ENCODE assay signal across 8 cellular contexts in the genomic region with DNA sequence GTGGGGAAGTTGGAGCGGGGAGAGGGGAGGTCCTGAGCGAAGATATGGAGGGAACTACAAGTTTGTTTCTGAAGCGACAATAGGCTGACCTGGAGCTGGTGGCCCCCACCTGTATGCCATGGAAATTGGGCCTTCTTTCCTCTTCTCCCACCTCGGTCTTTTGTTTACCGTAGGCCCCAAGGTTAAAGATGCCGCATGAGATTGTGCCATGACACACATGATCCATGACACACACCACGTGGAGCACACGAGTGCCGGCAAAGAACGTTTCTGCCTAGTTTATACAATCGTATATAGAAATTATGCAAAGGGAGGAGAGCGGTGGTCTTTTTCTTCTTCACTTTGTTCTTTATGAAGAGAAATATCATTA. TPM values are rescaled to one million over a fixed set of nuclear protein-coding genes. Genes with fewer than 3 reads are reported as not detected.
A peak's percentile ranks its signal among the peaks of the same experiment; 100 is the strongest.
DNase-seq lines count a peak whose midpoint lies in the region; ATAC-seq, FAIRE-seq and TF ChIP-seq lines count a peak whose summit lies in the region.

No MANE protein-coding gene starts in this region.

- DNase-seq in Right ventricle myocardium superior, result no peak
- no peak for DNase-seq in Right ventricle myocardium inferior (ENCODE audit: missing footprints)
- DNase-seq in activated CD4-positive, alpha-beta T cell treated with anti-CD3 and anti-CD28 coated beads for 4 hours, result peak; percentile 24 to 43
- peak; percentile 37 for DNase-seq in fibroblast of mammary gland (ENCODE audit: low read depth)
- DNase-seq in pancreas, result no peak
- no peak for DNase-seq in left lobe of liver (ENCODE audit: low spot score)
- DNase-seq in HuH-7 (ENCODE audit: low spot score), result no peak

- FAIRE-seq in pancreas (lab: Jason Lieb, UNC), result no peak

- no peaks in the 10 kb centered on the region for H3K27me3 ChIP-seq in pancreas

- WGBS in pancreas, 2 donors, result 1 to 3% methylated on average over 12 of the region's 12 CpGs

- no peaks in the 10 kb centered on the region for H3K9me3 ChIP-seq in pancreas

- H3K27ac ChIP-seq in pancreas, result peak overlapping the region in 2 of 4 donors; percentile 40 to 44

- TF ChIP-seq CTCF in fibroblast of mammary gland (conservative IDR thresholded peaks at IDR 0.05; ENCODE audit: control insufficient read depth, insufficient read depth, low read depth, low read length), result no peak
- no peak for TF ChIP-seq CTCF in pancreas (IDR thresholded peaks at IDR 0.05)

- ATAC-seq in Right ventricle myocardium superior (ENCODE audit: poor library complexity) (peak; percentile 6), Right ventricle myocardium inferior (no peak), HG03135 (IDR thresholded peaks at IDR 0.05; ENCODE audit: unreplicated experiment) (peak; percentile 7), pancreas (peak; percentile 13 to 43 (median 24)), left lobe of liver (no peak)

- H3K36me3 ChIP-seq in pancreas, result no peaks in the 10 kb centered on the region

- peaks cover 0 to 17% (median 16%) of the 10 kb centered on the region in 3 donors for H3K4me1 ChIP-seq in pancreas

- peak overlapping the region; percentile 90 for H3K4me3 ChIP-seq in fibroblast of mammary gland (ENCODE audit: control insufficient read depth, low read depth, low read length)
- H3K4me3 ChIP-seq in pancreas, result peak overlapping the region; percentile 62 to 95 (median 75)

- intact Hi-C loops in Right ventricle myocardium superior (cut with DNase I) (no loop called here), Right ventricle myocardium inferior (cut with DNase I) (loop anchor here (2.0 kb wide), 1 partner anchor 55 kb away; a partner anchor contains a TSS), pancreas (cut with DNase I) (no loop called here)

RNA-seq across cellular contexts. Expression of a gene that starts 0.4 kb away (rescaled TPM):
- total RNA-seq in Right ventricle myocardium superior (19.6 TPM), Right ventricle myocardium inferior (21.5 TPM), pancreas (10 to 100 TPM; 12.6 to 31.4 (median 22.8) TPM), left lobe of liver (49.3 TPM)
- polyA plus RNA-seq in pancreas, result 1 to 10 TPM; 4.2 to 7.2 TPM

RNA-seq across cellular contexts. Expression of a gene that starts 45.9 kb away (rescaled TPM):
- 0.19 TPM for total RNA-seq in Right ventricle myocardium superior
- total RNA-seq in Right ventricle myocardium inferior, result 0.24 TPM
- under 1 TPM in 3 of 6 donors, not detected in 3; 0.03 to 0.09 (median 0.06) TPM for total RNA-seq in pancreas
- under 1 TPM; 0.09 to 0.15 TPM for polyA plus RNA-seq in pancreas
- total RNA-seq in left lobe of liver, result 0.13 TPM

RNA-seq across cellular contexts. Expression of a gene that starts 54.7 kb away (rescaled TPM):
- total RNA-seq in Right ventricle myocardium superior (72.2 TPM), Right ventricle myocardium inferior (74.8 TPM), pancreas (10 to 100 TPM; 18.6 to 31.2 (median 26.9) TPM), left lobe of liver (22.4 TPM)
- 10 to 100 TPM in 1 of 2 donors, 1 to 10 TPM in 1; 6.2 to 15.1 TPM for polyA plus RNA-seq in pancreas

Comparison
In these comparisons a context has a peak if more than half of its experiments do, and no peak if none do; other contexts are left out.
1. ATAC-seq: peak in Right ventricle myocardium superior (single experiment), HG03135 (single experiment) and pancreas (4 of 4); none in Right ventricle myocardium inferior (single experiment) and left lobe of liver (single experiment).
2. DNase-seq: peak in activated CD4-positive, alpha-beta T cell treated with anti-CD3 and anti-CD28 coated beads for 4 hours (2 of 2) and fibroblast of mammary gland (single experiment); none in Right ventricle myocardium superior (single experiment), Right ventricle myocardium inferior (single experiment), pancreas (0 of 6), left lobe of liver (single experiment) and HuH-7 (single experiment).